30 cellular contexts compared by ENCODE assay signal in the genomic region with DNA sequence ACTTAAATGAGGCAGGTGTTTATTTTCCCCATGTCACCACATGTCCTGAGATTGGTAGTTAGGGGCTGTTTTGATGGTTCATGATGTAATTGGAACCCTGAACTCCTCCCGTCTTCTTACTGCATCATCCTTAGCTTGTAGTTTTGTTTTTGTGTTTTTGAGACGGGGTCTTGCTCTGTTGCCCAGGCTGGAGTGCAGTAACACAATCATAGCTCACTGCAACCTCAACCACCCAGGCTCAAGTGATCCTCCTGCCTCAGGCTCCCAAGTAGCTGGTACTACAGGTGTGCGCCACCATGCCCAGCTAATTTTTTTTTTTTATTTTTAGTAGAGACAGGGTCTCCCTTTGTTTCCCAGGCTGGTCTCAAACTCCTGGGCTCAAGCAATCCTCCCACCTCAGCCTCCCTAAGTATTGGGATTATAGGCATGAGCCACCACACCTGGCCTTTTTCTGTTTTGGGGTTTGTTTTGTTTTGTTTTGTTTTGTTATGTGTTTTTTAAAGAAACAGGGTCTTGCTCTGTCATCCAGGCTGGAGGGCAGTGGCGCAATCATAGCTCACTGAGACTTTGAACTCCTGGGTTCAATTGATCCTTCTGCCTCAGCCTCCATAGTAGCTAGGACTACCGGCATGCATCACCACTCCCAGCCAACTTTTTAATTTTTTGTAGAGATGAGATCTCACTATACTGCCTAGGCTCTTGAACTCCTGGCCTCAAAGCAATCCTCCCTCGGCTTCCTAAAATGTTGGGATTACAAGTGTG.
DNase-seq lines count a peak whose midpoint lies in the region; ATAC-seq, FAIRE-seq and TF ChIP-seq lines count a peak whose summit lies in the region.
"Had no signal": no experiment of that assay in that cellular context is flagged by ENCODE, and none has a peak within 500 bp of the region (broad histone marks: within the 10 kb centered on the region; RNA-seq: fewer than 3 reads in every experiment).

No MANE protein-coding gene starts in this region.

- H3K4me2 ChIP-seq in endothelial cell of umbilical vein (ENCODE audit: insufficient read depth, low read length), result no peak overlapping the region
- H3K4me2 ChIP-seq: PC-9 had no signal

- POLR2A ChIA-PET in endothelial cell of umbilical vein (lab: Charles Lee), result no interaction called here

- no peak overlapping the region for H2AFZ ChIP-seq in endothelial cell of umbilical vein (ENCODE audit: low read depth, low read length)
- H2AFZ ChIP-seq: PC-9 had no signal

- H3K9me1 ChIP-seq in endothelial cell of umbilical vein (replicated peaks; ENCODE audit: control insufficient read depth, extremely low read depth, insufficient read depth, low read length), result no peaks in the 10 kb centered on the region

- no peaks in the 10 kb centered on the region for H3K9me3 Mint-ChIP-seq in HFFc6
- H3K9me3 Mint-ChIP-seq: CD8-positive, alpha-beta T cell had no signal

- H3K36me3 ChIP-seq in endothelial cell of umbilical vein (ENCODE audit: control insufficient read depth in 2 of 2, extremely low read depth in 1 of 2, insufficient read depth in 2 of 2, low read length in 2 of 2), result peaks cover 0 to 4% of the 10 kb centered on the region in 2 experiments
- H3K36me3 ChIP-seq in thoracic aorta, result no peaks in the 10 kb centered on the region
- H3K36me3 ChIP-seq in spleen, result peaks cover 0 to 41% (median 7%) of the 10 kb centered on the region in 6 donors
- H3K36me3 ChIP-seq: HAP-1 had no signal

- no peak for TF ChIP-seq CTCF in HFFc6 (IDR thresholded peaks at IDR 0.05)
- TF ChIP-seq CTCF in endothelial cell of umbilical vein (IDR thresholded peaks at IDR 0.05; ENCODE audit: extremely low read depth in 1 of 2, insufficient read depth in 1 of 2, low read depth in 1 of 2, low read length in 2 of 2), result no peak
- TF ChIP-seq CTCF in thoracic aorta (IDR thresholded peaks at IDR 0.05), result no peak
- TF ChIP-seq CTCF in spleen (IDR thresholded peaks at IDR 0.05 in 8 of 11, conservative IDR thresholded peaks at IDR 0.05 in 3 of 11), result no peak

- CTCF ChIA-PET in endothelial cell of umbilical vein (lab: Charles Lee), result no interaction called here

- H3K4me3 ChIP-seq in endothelial cell of umbilical vein (replicated peaks in 1 of 3; ENCODE audit: insufficient read depth in 1 of 3, low read depth in 1 of 3, low read length in 3 of 3) (no peak overlapping the region), thoracic aorta (no peak overlapping the region), spleen (no peak overlapping the region)
- H3K4me3 ChIP-seq: GM12878, HAP-1, PC-9 had no signal

- H3K27ac ChIP-seq in endothelial cell of umbilical vein (ENCODE audit: insufficient read depth, low read depth, low read length) (no peak overlapping the region), thoracic aorta (peak overlapping the region; percentile 75), spleen (no peak overlapping the region)
- H3K27ac ChIP-seq: 22Rv1, C4-2B, HL-60, PC-9 had no signal

- H3K27ac Mint-ChIP-seq in HFFc6, result peak overlapping the region; percentile 34; the same call in 1 of the 2 replicates
- H3K27ac Mint-ChIP-seq: B cell; CD8-positive, alpha-beta T cell had no signal

- H3K4me1 ChIP-seq in endothelial cell of umbilical vein (ENCODE audit: control insufficient read depth, extremely low read depth, insufficient read depth, low read length) (peaks cover 12% of the 10 kb centered on the region), thoracic aorta (ENCODE audit: control insufficient read depth in 1 of 2, low read depth in 2 of 2) (peaks cover 8 to 64% of the 10 kb centered on the region in 2 donors), spleen (no peaks in the 10 kb centered on the region)

- FAIRE-seq in endothelial cell of umbilical vein (lab: Jason Lieb, UNC), result peak; percentile 18
- FAIRE-seq: GM12878 had no signal

- no peak overlapping the region for H3K4me3 Mint-ChIP-seq in HFFc6
- H3K4me3 Mint-ChIP-seq: B cell; CD8-positive, alpha-beta T cell had no signal

- H3K9ac ChIP-seq in endothelial cell of umbilical vein (replicated peaks; ENCODE audit: extremely low read depth, insufficient read depth, low read length), result no peak overlapping the region

- dilution Hi-C loops in endothelial cell of umbilical vein (cut with MboI; ENCODE audit: extremely low pct_ligation_motif_present, low sequenced_read_pairs), result loop anchor here (25.0 kb wide), 1 partner anchor 101 kb away; the partner anchor contains the start of genes ANKRD37 and LRP2BP

- H3K9me3 ChIP-seq in endothelial cell of umbilical vein (replicated peaks; ENCODE audit: control insufficient read depth, insufficient read depth, low read length) (no peaks in the 10 kb centered on the region), thoracic aorta (no peaks in the 10 kb centered on the region), spleen (no peaks in the 10 kb centered on the region)
- H3K9me3 ChIP-seq: Caco-2, HAP-1 had no signal

- H4K20me1 ChIP-seq in endothelial cell of umbilical vein (replicated peaks; ENCODE audit: control insufficient read depth, extremely low read depth, insufficient read depth, low read length), result no peaks in the 10 kb centered on the region

- ATAC-seq in thoracic aorta (ENCODE audit: insufficient number of reproducible peaks, low FRiP score, low read depth) (no peak), GM18861 (IDR thresholded peaks at IDR 0.05; ENCODE audit: unreplicated experiment) (no peak)
- ATAC-seq: CD8-positive, alpha-beta T cell; GM12878; Right ventricle myocardium inferior had no signal

- no peaks in the 10 kb centered on the region for H3K27me3 ChIP-seq in endothelial cell of umbilical vein (ENCODE audit: control insufficient read depth in 2 of 2, insufficient read depth in 2 of 2, low read length in 2 of 2)
- H3K27me3 ChIP-seq in thoracic aorta (replicated peaks; ENCODE audit: insufficient read depth), result no peaks in the 10 kb centered on the region
- H3K27me3 ChIP-seq in spleen (replicated peaks in 1 of 7), result no peaks in the 10 kb centered on the region

- 84 to 95% (median 91%) methylated on average over 6 of the region's 6 CpGs for WGBS in spleen, 5 donors

- no peaks in the 10 kb centered on the region; the same call in 1 of the 2 replicates for H3K27me3 Mint-ChIP-seq in HFFc6 (ENCODE audit: insufficient read depth)
- H3K27me3 Mint-ChIP-seq: B cell had no signal

- intact Hi-C loops in endothelial cell of umbilical vein (cut with micrococcal nuclease), result no loop called here
- intact Hi-C loops in spleen (cut with DNase I; ENCODE audit: low total_unique reads), result no loop called here

- TF ChIP-seq POLR2A in endothelial cell of umbilical vein (IDR thresholded peaks at IDR 0.05; ENCODE audit: low read depth, low read length) (no peak), spleen (IDR thresholded peaks at IDR 0.05) (no peak)

- DNase-seq in NCI-H2171 treated with DMSO at 0.1 percent for 48 hours (lab: John Stamatoyannopoulos, UW) (peak; percentile 19), NCI-H2171 (lab: John Stamatoyannopoulos, UW) (no peak), HFFc6 (no peak), endothelial cell of umbilical vein (ENCODE audit: low read depth, low spot score) (no peak), thoracic aorta (ENCODE audit: low spot score) (no peak), HCEC 1CT (no peak), spleen (no peak)
- DNase-seq: Caco-2; CD8-positive, alpha-beta T cell; DMS79; GDM1; KBM-7; MV-4-11; NCI-H1105; NCI-H146; NCI-H1930; NCI-H2107; NCI-H446 treated with DMSO at 0.1 percent for 48 hours; NCI-H526; NCI-H82; NK-92 treated with Interleukin-12 subunit alpha and Interleukin-12 subunit beta, amount 100 ng/mL, for 24 hours; PC-9 had no signal

- H3K36me3 Mint-ChIP-seq in HFFc6 (ENCODE audit: low read depth), result peaks cover 11% of the 10 kb centered on the region; the same call in 1 of the 2 replicates

- peaks cover 42% of the 10 kb centered on the region for H3K4me1 Mint-ChIP-seq in HFFc6 (ENCODE audit: low read depth)

- no TSS peak for BruUV-seq in endothelial cell of umbilical vein (replicated peaks; lab: Mats Ljungman, UMichigan)

- H3K79me2 ChIP-seq in endothelial cell of umbilical vein (ENCODE audit: control insufficient read depth, insufficient read depth, low read length), result peaks cover 2% of the 10 kb centered on the region

TF ChIP-seq in endothelial cell of umbilical vein, 7 proteins besides CTCF, POLR2A, EP300 and RAD21:
- TF ChIP-seq JUN (IDR thresholded peaks at IDR 0.05; ENCODE audit: borderline replicate concordance, insufficient read depth, insufficient read length, low read depth), result no peak
- no peak for TF ChIP-seq FOS (IDR thresholded peaks at IDR 0.05; ENCODE audit: borderline replicate concordance, insufficient read depth, low read length)
- no peak for TF ChIP-seq GATA2 (IDR thresholded peaks at IDR 0.05; ENCODE audit: insufficient read depth, insufficient read length, low read depth, low read length)
- no peak for TF ChIP-seq MYC (IDR thresholded peaks at IDR 0.05; ENCODE audit: low read depth, low read length)
- no peak for TF ChIP-seq POLR2AphosphoS5 (IDR thresholded peaks at IDR 0.05; ENCODE audit: insufficient read depth, low read depth, low read length)
- no peak for TF ChIP-seq EZH2 (IDR thresholded peaks at IDR 0.05; ENCODE audit: borderline replicate concordance, low read depth, low read length, severe bottlenecking)
- TF ChIP-seq MAX (IDR thresholded peaks at IDR 0.05; ENCODE audit: insufficient read depth, insufficient read length), result no peak
TF ChIP-seq in endothelial cell of umbilical vein: peak in this region for 0.

Comparison
In these comparisons a context has a peak if more than half of its experiments do, and no peak if none do; other contexts are left out.
1. H3K27ac ChIP-seq: peak in thoracic aorta (2 of 2); none in endothelial cell of umbilical vein (single experiment) and spleen (0 of 8).